17 cellular contexts compared by ENCODE assay signal in the genomic region with DNA sequence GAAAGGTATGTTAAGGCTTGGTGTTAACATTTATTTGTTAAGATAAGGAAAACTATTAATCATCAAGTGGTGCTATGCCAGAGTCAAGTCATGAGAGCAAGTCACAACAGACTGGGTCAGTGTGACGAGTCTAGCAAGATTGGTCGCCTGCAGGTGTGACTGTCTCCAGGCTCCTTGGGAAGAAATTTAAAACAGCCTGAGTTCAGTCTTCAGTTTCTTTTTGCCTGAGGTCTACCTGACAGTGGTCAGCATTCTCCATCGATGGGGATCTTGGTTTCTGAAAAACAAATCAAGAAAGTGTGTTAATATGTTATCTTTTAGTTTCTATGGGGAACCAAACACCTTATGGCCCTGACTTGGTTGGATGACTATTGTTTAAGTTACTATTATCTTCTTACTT. TPM values are rescaled to one million over a fixed set of nuclear protein-coding genes. Genes with fewer than 3 reads are reported as not detected.
DNase-seq lines count a peak whose midpoint lies in the region; ATAC-seq and TF ChIP-seq lines count a peak whose summit lies in the region.
"Had no signal": no experiment of that assay in that cellular context is flagged by ENCODE, and none has a peak within 500 bp of the region (broad histone marks: within the 10 kb centered on the region; RNA-seq: fewer than 3 reads in every experiment).

No MANE protein-coding gene starts in this region.

- no peak overlapping the region for H3K27ac ChIP-seq in heart right ventricle
- H3K27ac ChIP-seq: ovary had no signal

- DNase-seq in heart right ventricle (no peak), HuH-7 (ENCODE audit: low spot score) (no peak), RKO (ENCODE audit: low spot score) (no peak)
- DNase-seq: ACHN; activated CD4-positive, alpha-beta T cell treated with anti-CD3 and anti-CD28 coated beads for 1 hour; activated CD8-positive, alpha-beta memory T cell treated with anti-CD3 and anti-CD28 coated beads, Interleukin-2, amount 50 U/mL, for 48 hours; activated naive CD4-positive, alpha-beta T cell treated with anti-CD3 and anti-CD28 coated beads, Interleukin-2, amount 50 U/mL, for 16 hours; NCI-H1092; ovary; small intestine; stimulated activated naive B cell treated with anti-CD40 and anti-IgM and Interleukin-4, amounts not matched to agents 10 μg/mL and 1 μg/mL and 100 μg/mL, for 72 hours; trophoblast cell had no signal

- ATAC-seq in GM18517 (IDR thresholded peaks at IDR 0.05; ENCODE audit: unreplicated experiment), result peak; percentile 65
- peak; percentile 95 for ATAC-seq in GM21381 (IDR thresholded peaks at IDR 0.05; ENCODE audit: unreplicated experiment)
- peak; percentile 84 for ATAC-seq in HG02970 (IDR thresholded peaks at IDR 0.05; ENCODE audit: low FRiP score, unreplicated experiment)
- ATAC-seq in HG03558 (IDR thresholded peaks at IDR 0.05; ENCODE audit: extremely low read depth, unreplicated experiment), result peak; percentile 73
- no peak for ATAC-seq in heart right ventricle
- no peak for ATAC-seq in HG02571 (IDR thresholded peaks at IDR 0.05; ENCODE audit: unreplicated experiment)

- no peaks in the 10 kb centered on the region for H3K36me3 ChIP-seq in heart right ventricle
- H3K36me3 ChIP-seq: ovary had no signal

- TF ChIP-seq CTCF in heart right ventricle (IDR thresholded peaks at IDR 0.05), result no peak

- no peaks in the 10 kb centered on the region for H3K27me3 ChIP-seq in heart right ventricle
- H3K27me3 ChIP-seq: ovary had no signal

- no peaks in the 10 kb centered on the region for H3K4me1 ChIP-seq in heart right ventricle

- no peak overlapping the region for H3K4me3 ChIP-seq in heart right ventricle
- H3K4me3 ChIP-seq: ovary had no signal

- intact Hi-C loops in heart right ventricle (cut with DNase I), result no loop called here

- peaks cover 0 to 17% (median 0%) of the 10 kb centered on the region in 11 donors for H3K9me3 ChIP-seq in heart right ventricle
- H3K9me3 ChIP-seq: ovary had no signal

- WGBS in heart right ventricle, 2 donors, result 84 to 95% methylated on average over 3 of the region's 3 CpGs

RNA-seq across cellular contexts. Expression of gene CETN3, which starts 56.3 kb away (rescaled TPM):
- 10 to 100 TPM; 17.2 to 26.6 (median 21.3) TPM for total RNA-seq in heart right ventricle
- 10 to 100 TPM; 14.4 to 18.4 TPM for polyA plus RNA-seq in heart right ventricle

Comparison
In these comparisons a context has a peak if more than half of its experiments do, and no peak if none do; other contexts are left out.
1. ATAC-seq: peak in GM18517 (single experiment), GM21381 (single experiment), HG02970 (single experiment) and HG03558 (single experiment); none in heart right ventricle (0 of 8) and HG02571 (single experiment).